8 cellular contexts compared by ENCODE assay signal in genomic region chr1:59290173-59290954, GRCh38. TPM values are rescaled to one million over a fixed set of nuclear protein-coding genes. Genes with fewer than 3 reads are reported as not detected.
A peak's percentile ranks its signal among the peaks of the same experiment; 100 is the strongest.
DNase-seq lines count a peak whose midpoint lies in the region; ATAC-seq and TF ChIP-seq lines count a peak whose summit lies in the region.

No MANE protein-coding gene starts in this region.

- ATAC-seq in GM21390 (IDR thresholded peaks at IDR 0.05; ENCODE audit: unreplicated experiment) (peak; percentile 75), HG03565 (IDR thresholded peaks at IDR 0.05; ENCODE audit: unreplicated experiment) (peak; percentile 83)
- peak; percentile 83 to 85 for ATAC-seq in stimulated activated naive B cell treated with anti-CD40 and anti-IgM and Interleukin-4, amounts not matched to agents 10 μg/mL and 1 μg/mL and 100 μg/mL, for 72 hours (replicated peaks)

- H3K36me3 Mint-ChIP-seq in stimulated activated naive B cell treated with anti-CD40 and anti-IgM and Interleukin-4, amounts not matched to agents 10 μg/mL and 1 μg/mL and 100 μg/mL, for 72 hours: no peaks in the 10 kb centered on the region

- TF ChIP-seq CTCF in fibroblast of villous mesenchyme (IDR thresholded peaks at IDR 0.05; ENCODE audit: insufficient read depth, low read depth, low read length): peak; percentile 46

- H3K4me3 ChIP-seq in SJCRH30: no peak overlapping the region
- no peak overlapping the region for H3K4me3 ChIP-seq in fibroblast of villous mesenchyme (ENCODE audit: low read depth, low read length)

- no peaks in the 10 kb centered on the region for H3K9me3 Mint-ChIP-seq in stimulated activated naive B cell treated with anti-CD40 and anti-IgM and Interleukin-4, amounts not matched to agents 10 μg/mL and 1 μg/mL and 100 μg/mL, for 72 hours

- H3K27ac Mint-ChIP-seq in stimulated activated naive B cell treated with anti-CD40 and anti-IgM and Interleukin-4, amounts not matched to agents 10 μg/mL and 1 μg/mL and 100 μg/mL, for 72 hours: peak overlapping the region; percentile 2

- H3K4me3 Mint-ChIP-seq in stimulated activated naive B cell treated with anti-CD40 and anti-IgM and Interleukin-4, amounts not matched to agents 10 μg/mL and 1 μg/mL and 100 μg/mL, for 72 hours: no peak overlapping the region

- no peaks in the 10 kb centered on the region for H3K36me3 ChIP-seq in SJCRH30

- H3K27me3 Mint-ChIP-seq in stimulated activated naive B cell treated with anti-CD40 and anti-IgM and Interleukin-4, amounts not matched to agents 10 μg/mL and 1 μg/mL and 100 μg/mL, for 72 hours: no peaks in the 10 kb centered on the region

- H3K27ac ChIP-seq in SJCRH30: no peak overlapping the region

- DNase-seq in NCI-H2171 treated with DMSO at 0.1 percent for 48 hours (lab: John Stamatoyannopoulos, UW) (peak; percentile 21), NCI-H2171 (lab: John Stamatoyannopoulos, UW) (no peak), SJCRH30 (peak; percentile 63 to 80), fibroblast of villous mesenchyme (ENCODE audit: low read depth) (peak; percentile 62), ureter (ENCODE audit: low spot score) (no peak)
- peak; percentile 39 for DNase-seq in stimulated activated naive B cell treated with anti-CD40 and anti-IgM and Interleukin-4, amounts not matched to agents 10 μg/mL and 1 μg/mL and 100 μg/mL, for 72 hours

- no peaks in the 10 kb centered on the region for H3K9me3 ChIP-seq in SJCRH30 (replicated peaks)

- peaks cover 21% of the 10 kb centered on the region for H3K4me1 ChIP-seq in SJCRH30

- no peaks in the 10 kb centered on the region for H3K27me3 ChIP-seq in SJCRH30

- peaks cover 25 to 46% of the 10 kb centered on the region in 2 donors for H3K4me1 Mint-ChIP-seq in stimulated activated naive B cell treated with anti-CD40 and anti-IgM and Interleukin-4, amounts not matched to agents 10 μg/mL and 1 μg/mL and 100 μg/mL, for 72 hours

RNA-seq across cellular contexts. Expression of gene FGGY, which starts 6.5 kb away (rescaled TPM):
- 31.8 and 37.0 TPM in 2 replicates for total RNA-seq in SJCRH30 (2014; rRNA removed; shearing (Covaris generic))
- total RNA-seq in fibroblast of villous mesenchyme: 11.7 and 13.2 TPM in 2 replicates
- total RNA-seq in ureter: 38.8 TPM

Comparison
In these comparisons a context has a peak if more than half of its experiments do, and no peak if none do; other contexts are left out.
1. DNase-seq: peak in NCI-H2171 treated with DMSO at 0.1 percent for 48 hours (single experiment), SJCRH30 (2 of 2), fibroblast of villous mesenchyme (single experiment) and stimulated activated naive B cell treated with anti-CD40 and anti-IgM and Interleukin-4, amounts not matched to agents 10 μg/mL and 1 μg/mL and 100 μg/mL, for 72 hours (single experiment); none in NCI-H2171 (single experiment) and ureter (single experiment).
2. Peak in every context shown above with its lines, with median percentiles within 50 percentile points of each other: ATAC-seq.